In genomic region chr1:23553206-23553895, GRCh38 we compare ENCODE assay signal across 8 cellular contexts. TPM values are rescaled to one million over a fixed set of nuclear protein-coding genes. Genes with fewer than 3 reads are reported as not detected.
DNase-seq lines count a peak whose midpoint lies in the region; ATAC-seq and TF ChIP-seq lines count a peak whose summit lies in the region.

No MANE protein-coding gene starts in this region.

- peak overlapping the region; percentile 99 for H3K4ac ChIP-seq in IMR-90 (ENCODE audit: low read depth, low read length)

- H3K27ac ChIP-seq in BLaER1 = peak overlapping the region; percentile 99
- H3K27ac ChIP-seq in IMR-90 (ENCODE audit: insufficient read depth, low read length) = peak overlapping the region; percentile 86
- peak overlapping the region; percentile 87 for H3K27ac ChIP-seq in caudate nucleus (ENCODE audit: low read depth, low read length)

- POLR2A ChIA-PET in IMR-90 (lab: Charles Lee; ENCODE audit: unreplicated experiment) = interaction anchor here (0.5 kb wide), 1 partner anchor 213 kb away, joined by 3 read pairs; no protein-coding TSS in a partner anchor

- peak overlapping the region; percentile 88 for H3K9ac ChIP-seq in BLaER1
- peak overlapping the region; percentile 73; the same call in 1 of the 2 replicates for H3K9ac ChIP-seq in IMR-90 (ENCODE audit: low read depth, low read length)

- no peak for TF ChIP-seq RAD21 in IMR-90 (IDR thresholded peaks at IDR 0.05; ENCODE audit: low read length)

- peaks cover 20% of the 10 kb centered on the region for H4K20me1 ChIP-seq in BLaER1
- H4K20me1 ChIP-seq in IMR-90 (ENCODE audit: insufficient read depth, low read length) = peaks cover 32% of the 10 kb centered on the region

- no CpG with 5 or more reads among the region's 11 CpGs for WGBS in IMR-90 (ENCODE audit: extremely low coverage in 2 of 2, insufficient read length in 1 of 2), 2 experiments

- no peaks in the 10 kb centered on the region for H3K27me3 ChIP-seq in BLaER1
- no peaks in the 10 kb centered on the region for H3K27me3 ChIP-seq in IMR-90 (ENCODE audit: control insufficient read depth, insufficient read depth, low read length)

- peak overlapping the region; percentile 72 to 84 (median 80) for H3K4me3 Mint-ChIP-seq in nephron

- H4K5ac ChIP-seq in IMR-90 (ENCODE audit: low read depth, low read length) = peak overlapping the region; percentile 2; the same call in 1 of the 2 replicates

- TF ChIP-seq CTCF in IMR-90 (conservative IDR thresholded peaks at IDR 0.05; ENCODE audit: low read depth, low read length) (no peak), nephron (IDR thresholded peaks at IDR 0.05; ENCODE audit: unreplicated experiment in 3 of 3) (no peak)

- H2BK5ac ChIP-seq in IMR-90 (ENCODE audit: low read depth, low read length, poor library complexity, severe bottlenecking) = peak overlapping the region; percentile 92

- H3K9me3 ChIP-seq in BLaER1 = no peaks in the 10 kb centered on the region
- H3K9me3 ChIP-seq in IMR-90 (ENCODE audit: control insufficient read depth, insufficient read depth, low read length) = no peaks in the 10 kb centered on the region

- H4K91ac ChIP-seq in IMR-90 (ENCODE audit: insufficient read depth, low read depth, low read length) = peak overlapping the region; percentile 99

- peaks cover 71% of the 10 kb centered on the region for H3K4me1 Mint-ChIP-seq in nephron

- H3K4me1 ChIP-seq in BLaER1 = peaks cover 83% of the 10 kb centered on the region
- peaks cover 21% of the 10 kb centered on the region for H3K4me1 ChIP-seq in IMR-90 (ENCODE audit: control insufficient read depth, insufficient read depth, low read length)

- H3K9me3 Mint-ChIP-seq in nephron = no peaks in the 10 kb centered on the region

- peak overlapping the region; percentile 97 to 99 (median 99) for H3K27ac Mint-ChIP-seq in nephron

- dilution Hi-C loops in IMR-90 (cut with HindIII; ENCODE audit: low sequenced_read_pairs, unreplicated experiment) = no loop called here

- intact Hi-C loops in IMR-90 (cut with micrococcal nuclease) = no loop called here

- no peaks in the 10 kb centered on the region for H3K27me3 Mint-ChIP-seq in nephron (ENCODE audit: low read depth)

- ATAC-seq in IMR-90 (ENCODE audit: low read depth) (no peak), GM18502 (IDR thresholded peaks at IDR 0.05; ENCODE audit: poor library complexity, unreplicated experiment) (no peak)

- H3K36me3 ChIP-seq in BLaER1 (peaks cover 20% of the 10 kb centered on the region), IMR-90 (ENCODE audit: control insufficient read depth, insufficient read depth, low read length) (peaks cover 11% of the 10 kb centered on the region)

- H2AFZ ChIP-seq in IMR-90 (replicated peaks; ENCODE audit: low read length, poor library complexity) = peak overlapping the region; percentile 89

- H2BK20ac ChIP-seq in IMR-90 (ENCODE audit: low read depth, low read length) = peak overlapping the region; percentile 96

- H3K4me2 ChIP-seq in BLaER1 = peak overlapping the region; percentile 85
- no peak overlapping the region for H3K4me2 ChIP-seq in IMR-90 (ENCODE audit: low read depth, low read length)

- DNase-seq in IMR-90 (no peak), caudate nucleus (lab: John Stamatoyannopoulos, UW) (no peak), COR-L47 (lab: John Stamatoyannopoulos, UW) (no peak)
- DNase-seq in activated effector memory CD4-positive, alpha-beta T cell treated with anti-CD3 and anti-CD28 coated beads, Interleukin-2, amount 50 U/mL, for 16 hours = no peak
- no peak for DNase-seq in effector CD4-positive, alpha-beta T cell

- CTCF ChIA-PET in IMR-90 (lab: Yijun Ruan, JAX) = interaction anchor here (9.4 kb wide), 1 partner anchor 83 kb away, joined by 67 read pairs; no protein-coding TSS in a partner anchor

- 0 out of 2 replicates have a peak, but pooled peaks cover 3% of the 10 kb centered on the region for H3K9me1 ChIP-seq in IMR-90 (ENCODE audit: insufficient read depth, low read length)

- H2BK15ac ChIP-seq in IMR-90 (ENCODE audit: low read depth, low read length) = peak overlapping the region; percentile 79

- H2BK120ac ChIP-seq in IMR-90 (ENCODE audit: low read depth, low read length) = peak overlapping the region; percentile 99

- 0 out of 2 replicates have a peak, but pooled peaks have one; percentile 27 for TF ChIP-seq POLR2A in IMR-90 (IDR thresholded peaks at IDR 0.05; ENCODE audit: low read depth, low read length)

- H3K4me3 ChIP-seq in BLaER1 = peak overlapping the region; percentile 62
- no peak overlapping the region for H3K4me3 ChIP-seq in IMR-90 (ENCODE audit: insufficient read depth, low read depth, low read length)

- H3K36me3 Mint-ChIP-seq in nephron (ENCODE audit: low read depth) = peaks cover 24% of the 10 kb centered on the region

- H3K56ac ChIP-seq in IMR-90 (ENCODE audit: extremely low read depth, insufficient read depth, low read length) = peak overlapping the region; percentile 97; the same call in 1 of the 2 replicates

- H2AK9ac ChIP-seq in IMR-90 (replicated peaks; ENCODE audit: low read depth, low read length, poor library complexity) = peak overlapping the region; percentile 73

- 0 out of 2 replicates have a peak overlapping the region, but pooled peaks have one; percentile 3 for H3K18ac ChIP-seq in IMR-90 (ENCODE audit: low read depth, low read length)

- BruUV-seq in IMR-90 (replicated peaks; lab: Mats Ljungman, UMichigan) = no TSS peak

- peak overlapping the region; percentile 95 to 96 for H4K8ac ChIP-seq in IMR-90 (ENCODE audit: low read depth in 2 of 2, low read length in 2 of 2)

- peak overlapping the region; percentile 99 for H2AK5ac ChIP-seq in IMR-90 (ENCODE audit: low read depth, low read length)

- H3K23ac ChIP-seq in IMR-90 (ENCODE audit: low read depth, low read length) = peak overlapping the region; percentile 99

- H3K14ac ChIP-seq in IMR-90 (replicated peaks; ENCODE audit: low read depth, low read length) = peak overlapping the region; percentile 98; the same call in 1 of the 2 replicates

- in situ Hi-C loops in IMR-90 (cut with MboI; ENCODE audit: low sequenced_read_pairs) = no loop called here

- peaks cover 0 to 35% of the 10 kb centered on the region in 2 experiments; a peak in 3 of 4 replicates for H3K79me1 ChIP-seq in IMR-90 (ENCODE audit: low read depth in 1 of 2, low read length in 2 of 2)

TF ChIP-seq in IMR-90, 13 proteins besides CTCF, POLR2A, EP300 and RAD21:
- TF ChIP-seq RCOR1 (IDR thresholded peaks at IDR 0.05; ENCODE audit: insufficient replicate concordance, low read length) = no peak
- TF ChIP-seq MXI1 (IDR thresholded peaks at IDR 0.05; ENCODE audit: borderline replicate concordance, low read depth, low read length) = no peak

RNA-seq across cellular contexts. Expression of gene ID3, which starts 6.0 kb away (rescaled TPM):
- 109 and 171 TPM in 2 replicates for total RNA-seq in IMR-90 (2012; rRNA removed)
- 304 and 385 TPM in 2 replicates for polyA plus RNA-seq in IMR-90 (2012; rRNA removed)
- 781 and 851 TPM in 2 replicates for polyA plus RNA-seq in IMR-90 (2012; cell fraction: cytosol; rRNA removed)
- polyA plus RNA-seq in IMR-90 (2012; cell fraction: nucleus; rRNA removed; ENCODE audit: low replicate concordance) = 1,444 and 1,599 TPM in 2 replicates

RNA-seq across cellular contexts. Expression of gene E2F2, which starts 22.3 kb away (rescaled TPM):
- 0.36 and 0.56 TPM in 2 replicates for total RNA-seq in IMR-90 (2012; rRNA removed)
- polyA plus RNA-seq in IMR-90 (2012; rRNA removed) = 0.39 and 0.51 TPM in 2 replicates
- 0.16 and 0.19 TPM in 2 replicates for polyA plus RNA-seq in IMR-90 (2012; cell fraction: cytosol; rRNA removed)
- polyA plus RNA-seq in IMR-90 (2012; cell fraction: nucleus; rRNA removed; ENCODE audit: low replicate concordance) = 0.55 and 0.63 TPM in 2 replicates
